In genomic region chr17:83204230-83204725, GRCh38 we compare ENCODE assay signal across 12 cellular contexts.
A peak's percentile ranks its signal among the peaks of the same experiment; 100 is the strongest.
DNase-seq lines count a peak whose midpoint lies in the region; ATAC-seq and TF ChIP-seq lines count a peak whose summit lies in the region.
"Had no signal": no experiment of that assay in that cellular context is flagged by ENCODE, and none has a peak within 500 bp of the region (broad histone marks: within the 10 kb centered on the region; RNA-seq: fewer than 3 reads in every experiment).

No MANE protein-coding gene starts in this region.

- H3K27me3 Mint-ChIP-seq in activated naive CD8-positive, alpha-beta T cell treated with anti-CD3 and anti-CD28 coated beads, Interleukin-2, amount 50 U/mL, for 24 hours: peaks cover 1% of the 10 kb centered on the region
- no peaks in the 10 kb centered on the region for H3K27me3 Mint-ChIP-seq in naive thymus-derived CD8-positive, alpha-beta T cell

- 91 to 92% methylated on average over 8 to 9 of the region's 9 CpGs for WGBS in tibial nerve, 2 donors

- H3K4me3 ChIP-seq in tibial nerve (no peak overlapping the region), foreskin fibroblast (ENCODE audit: low read depth in 1 of 2, low read length in 2 of 2) (no peak overlapping the region)

- H3K36me3 Mint-ChIP-seq in activated naive CD8-positive, alpha-beta T cell treated with anti-CD3 and anti-CD28 coated beads, Interleukin-2, amount 50 U/mL, for 24 hours (ENCODE audit: low read depth): no peaks in the 10 kb centered on the region
- H3K36me3 Mint-ChIP-seq in naive thymus-derived CD8-positive, alpha-beta T cell: no peaks in the 10 kb centered on the region
- H3K36me3 Mint-ChIP-seq: brain, mesothelial cell of epicardium had no signal

- H3K4me3 Mint-ChIP-seq in activated naive CD8-positive, alpha-beta T cell treated with anti-CD3 and anti-CD28 coated beads, Interleukin-2, amount 50 U/mL, for 24 hours: no peak overlapping the region
- H3K4me3 Mint-ChIP-seq in naive thymus-derived CD8-positive, alpha-beta T cell: peak overlapping the region in 1 of 10 donors; percentile 1
- H3K4me3 Mint-ChIP-seq: brain, mesothelial cell of epicardium had no signal

- TF ChIP-seq EP300 in tibial nerve (IDR thresholded peaks at IDR 0.05): no peak

- no peaks in the 10 kb centered on the region for H3K27me3 ChIP-seq in tibial nerve

- no peaks in the 10 kb centered on the region for H3K36me3 ChIP-seq in tibial nerve

- POLR2A ChIA-PET in naive thymus-derived CD8-positive, alpha-beta T cell (lab: Charles Lee): no interaction called here

- no peak for TF ChIP-seq CTCF in tibial nerve (IDR thresholded peaks at IDR 0.05)
- no peak for TF ChIP-seq CTCF in foreskin fibroblast (IDR thresholded peaks at IDR 0.05; ENCODE audit: low read depth, low read length)

- H3K27ac ChIP-seq in tibial nerve: peak overlapping the region; percentile 67 to 98 (median 82)

- H3K27ac Mint-ChIP-seq in activated naive CD8-positive, alpha-beta T cell treated with anti-CD3 and anti-CD28 coated beads, Interleukin-2, amount 50 U/mL, for 24 hours: peak overlapping the region; percentile 24
- H3K27ac Mint-ChIP-seq in naive thymus-derived CD8-positive, alpha-beta T cell: peak overlapping the region in 7 of 10 donors; percentile 1 to 58 (median 36)
- H3K27ac Mint-ChIP-seq: brain, mesothelial cell of epicardium had no signal

- TF ChIP-seq POLR2A in tibial nerve (IDR thresholded peaks at IDR 0.05): no peak

- no peaks in the 10 kb centered on the region for H3K9me3 Mint-ChIP-seq in activated naive CD8-positive, alpha-beta T cell treated with anti-CD3 and anti-CD28 coated beads, Interleukin-2, amount 50 U/mL, for 24 hours
- H3K9me3 Mint-ChIP-seq in naive thymus-derived CD8-positive, alpha-beta T cell: no peaks in the 10 kb centered on the region
- H3K9me3 Mint-ChIP-seq: mesothelial cell of epicardium had no signal

- peaks cover 0 to 47% (median 33%) of the 10 kb centered on the region in 4 donors for H3K4me1 ChIP-seq in tibial nerve

- no peaks in the 10 kb centered on the region for H3K9me3 ChIP-seq in tibial nerve

- peak; percentile 1 for DNase-seq in activated naive CD4-positive, alpha-beta T cell treated with Interleukin-2 at 50 U/mL for 16 hours
- DNase-seq in activated naive CD4-positive, alpha-beta T cell treated with anti-CD3 and anti-CD28 coated beads, Interleukin-2, amount 50 U/mL, for 16 hours: no peak
- no peak for DNase-seq in activated naive CD8-positive, alpha-beta T cell treated with anti-CD3 and anti-CD28 coated beads, Interleukin-2, amount 50 U/mL, for 24 hours
- peak in 2 of 10 donors; percentile 3 to 32 for DNase-seq in naive thymus-derived CD8-positive, alpha-beta T cell
- DNase-seq in tibial nerve (ENCODE audit: low spot score in 2 of 2): peak; percentile 7 to 29
- DNase-seq in foreskin fibroblast: no peak
- no peak for DNase-seq in stimulated activated naive CD4-positive, alpha-beta T cell treated with Interleukin-2 at 50 U/mL for 16 hours (lab: John Stamatoyannopoulos, UW)
- no peak for DNase-seq in NCI-H446 (lab: John Stamatoyannopoulos, UW)
- DNase-seq: NCI-H2171 treated with DMSO at 0.1 percent for 48 hours, retina had no signal

- no peak for ATAC-seq in activated naive CD8-positive, alpha-beta T cell treated with anti-CD3 and anti-CD28 coated beads, Interleukin-2, amount 50 U/mL, for 24 hours
- no peak for ATAC-seq in naive thymus-derived CD8-positive, alpha-beta T cell

- H3K4me1 Mint-ChIP-seq in activated naive CD8-positive, alpha-beta T cell treated with anti-CD3 and anti-CD28 coated beads, Interleukin-2, amount 50 U/mL, for 24 hours: peaks cover 45% of the 10 kb centered on the region
- H3K4me1 Mint-ChIP-seq in naive thymus-derived CD8-positive, alpha-beta T cell: peaks cover 19 to 51% (median 26%) of the 10 kb centered on the region in 4 donors

Comparison
In these comparisons a context has a peak if more than half of its experiments do, and no peak if none do; other contexts are left out.
1. DNase-seq: peak in activated naive CD4-positive, alpha-beta T cell treated with Interleukin-2 at 50 U/mL for 16 hours (single experiment) and tibial nerve (2 of 2); none in activated naive CD4-positive, alpha-beta T cell treated with anti-CD3 and anti-CD28 coated beads, Interleukin-2, amount 50 U/mL, for 16 hours (single experiment), activated naive CD8-positive, alpha-beta T cell treated with anti-CD3 and anti-CD28 coated beads, Interleukin-2, amount 50 U/mL, for 24 hours (single experiment), foreskin fibroblast (0 of 2), stimulated activated naive CD4-positive, alpha-beta T cell treated with Interleukin-2 at 50 U/mL for 16 hours (single experiment) and NCI-H446 (0 of 2).